1 cellular context compared by ENCODE assay signal in the genomic region with DNA sequence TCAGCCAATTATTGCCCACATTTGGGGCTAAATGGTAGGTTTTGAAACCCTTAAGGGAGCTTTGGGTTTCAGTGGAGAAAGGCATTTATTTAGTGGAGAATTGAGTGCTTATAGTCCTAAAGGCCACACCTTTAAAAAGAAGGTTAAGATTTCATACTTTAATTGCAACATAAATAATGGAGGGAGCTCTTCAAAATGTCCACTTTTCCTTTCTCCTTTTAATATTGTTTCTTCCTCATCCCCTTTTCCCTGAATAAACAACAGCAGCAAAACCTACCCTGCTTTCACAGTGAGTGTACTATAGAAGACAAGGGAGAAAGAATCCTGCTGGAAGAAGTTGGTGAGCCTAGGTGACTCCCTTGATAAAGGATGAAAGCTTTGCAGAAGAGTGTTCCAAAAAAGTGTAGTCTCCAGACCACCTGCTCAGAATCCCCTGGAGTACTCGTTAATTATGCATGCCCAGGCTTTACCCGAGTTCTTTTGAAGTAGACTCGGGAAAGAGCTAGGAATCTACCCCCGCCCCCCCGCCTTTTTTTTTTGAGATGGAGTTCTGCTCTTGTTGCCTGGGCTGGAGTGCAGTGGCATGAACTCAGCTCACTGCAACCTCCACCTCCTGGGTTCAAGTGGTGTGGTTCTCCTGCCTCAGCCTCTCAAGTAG.
A peak's percentile ranks its signal among the peaks of the same experiment; 100 is the strongest.
TF ChIP-seq lines count a peak whose summit lies in the region.

No MANE protein-coding gene starts in this region.

TF ChIP-seq in HepG2, 621 proteins besides CTCF, POLR2A, EP300 and RAD21 (continued from another document):
- TF ChIP-seq KLF15 (CRISPR knock-in tag; IDR thresholded peaks at IDR 0.05; ENCODE audit: borderline replicate concordance) (no peak), ZNF839 (CRISPR knock-in tag; IDR thresholded peaks at IDR 0.05; ENCODE audit: borderline replicate concordance) (no peak), EZH2 (conservative IDR thresholded peaks at IDR 0.05; ENCODE audit: low read depth, low read length) (no peak), POLR2G (IDR thresholded peaks at IDR 0.05; ENCODE audit: low read depth, low read length) (peak; percentile 18; the same call in 1 of the 2 replicates), SIX4 (CRISPR knock-in tag; IDR thresholded peaks at IDR 0.05) (no peak)
